ENCODE assay signal across 8 cellular contexts in the genomic region with DNA sequence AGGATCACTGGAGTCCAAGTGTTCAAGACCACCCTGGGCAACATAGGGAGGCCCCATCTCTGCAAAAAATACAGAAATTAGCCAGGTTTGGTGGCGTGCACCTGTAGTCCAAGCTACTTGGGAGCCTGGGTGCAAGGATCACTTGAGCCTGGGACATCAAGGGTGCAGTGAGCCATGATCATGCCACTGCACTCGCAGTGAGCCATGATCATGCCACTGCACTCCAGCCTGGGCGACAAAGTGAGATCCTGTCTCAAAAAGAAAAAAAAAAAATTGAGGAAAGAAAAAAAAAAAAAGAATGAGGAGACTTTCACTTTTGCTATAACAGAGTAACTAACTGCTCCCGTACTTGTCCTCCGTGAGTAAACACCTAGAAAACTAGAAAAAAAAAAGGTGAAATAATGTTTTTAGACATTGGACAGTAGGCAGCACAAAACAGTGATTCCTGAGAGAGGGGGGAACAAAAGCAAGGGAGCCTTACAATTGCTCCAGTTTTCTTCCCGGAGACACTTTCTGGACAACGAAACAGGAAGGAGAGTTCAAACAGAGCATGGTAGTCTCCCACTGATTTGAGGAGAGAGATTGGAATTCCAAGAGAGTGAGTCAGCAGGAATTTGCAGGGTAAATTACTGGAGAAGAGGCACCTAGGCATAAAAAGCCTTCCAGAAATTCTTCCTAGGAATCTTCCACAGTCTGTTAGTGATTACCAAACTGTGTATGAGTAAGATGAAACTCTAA. TPM values are rescaled to one million over a fixed set of nuclear protein-coding genes. Genes with fewer than 3 reads are reported as not detected.
A peak's percentile ranks its signal among the peaks of the same experiment; 100 is the strongest.
DNase-seq lines count a peak whose midpoint lies in the region; ATAC-seq and TF ChIP-seq lines count a peak whose summit lies in the region.

No MANE protein-coding gene starts in this region.

- no CpG with 5 or more reads among the region's 7 CpGs for WGBS in mesendoderm (ENCODE audit: extremely low coverage, insufficient coverage, low lambda C conversion rate)
- WGBS in urinary bladder: 18% methylated on average over 7 of the region's 7 CpGs

- POLR2A ChIA-PET in OCI-LY7 (lab: Charles Lee): interaction anchor here (0.6 to 0.7 kb wide), 2 partner anchors 74 to 118 kb away, joined by 3 read pairs; no protein-coding TSS in a partner anchor

- no peaks in the 10 kb centered on the region for H3K9me2 ChIP-seq in OCI-LY7 (ENCODE audit: insufficient read depth, low read length)

- H3K56ac ChIP-seq in mesendoderm (ENCODE audit: low read length): peak overlapping the region; percentile 79

- no peaks in the 10 kb centered on the region for H4K20me1 ChIP-seq in OCI-LY7 (ENCODE audit: insufficient read depth, low read length)

- H3K9me3 ChIP-seq in OCI-LY7 (ENCODE audit: low read length) (peaks cover 8% of the 10 kb centered on the region; the same call in 1 of the 2 replicates), duodenal mucosa (ENCODE audit: control insufficient read depth in 1 of 2, low read length in 2 of 2) (no peaks in the 10 kb centered on the region)

- H3K4me1 ChIP-seq in OCI-LY7 (ENCODE audit: insufficient read depth, low read length, poor library complexity, severe bottlenecking): peaks cover 8% of the 10 kb centered on the region
- peaks cover under 1 to 6% of the 10 kb centered on the region in 2 donors for H3K4me1 ChIP-seq in duodenal mucosa (ENCODE audit: control insufficient read depth in 1 of 2, insufficient read depth in 2 of 2, low read length in 2 of 2)
- peaks cover 1% of the 10 kb centered on the region for H3K4me1 ChIP-seq in mesendoderm (ENCODE audit: control insufficient read depth, low read depth, low read length)
- H3K4me1 ChIP-seq in urinary bladder (ENCODE audit: insufficient read depth): no peaks in the 10 kb centered on the region

- ATAC-seq in GM18505 (IDR thresholded peaks at IDR 0.05; ENCODE audit: unreplicated experiment) (no peak), GM19395 (IDR thresholded peaks at IDR 0.05; ENCODE audit: unreplicated experiment) (no peak), HG03025 (IDR thresholded peaks at IDR 0.05; ENCODE audit: low FRiP score, unreplicated experiment) (no peak)

- H3K4me3 ChIP-seq in OCI-LY7 (ENCODE audit: low read depth, low read length, poor library complexity, severe bottlenecking): peak overlapping the region; percentile 39
- H3K4me3 ChIP-seq in duodenal mucosa (ENCODE audit: low read depth in 1 of 2, low read length in 2 of 2): peak overlapping the region; percentile 67 to 71
- H3K4me3 ChIP-seq in mesendoderm (ENCODE audit: low read length): no peak overlapping the region
- H3K4me3 ChIP-seq in urinary bladder (ENCODE audit: low read depth, low read length): peak overlapping the region; percentile 14

- DNase-seq in EH (ENCODE audit: low read depth) (peak; percentile 99), OCI-LY7 (ENCODE audit: low spot score) (no peak), mesendoderm (peak; percentile 98)

- H3K4ac ChIP-seq in mesendoderm (ENCODE audit: low read depth, low read length): no peak overlapping the region

- CTCF ChIA-PET in OCI-LY7 (lab: Charles Lee; ENCODE audit: unreplicated experiment): no interaction called here

- H3K79me1 ChIP-seq in mesendoderm (ENCODE audit: low read length): no peaks in the 10 kb centered on the region

- H2BK120ac ChIP-seq in mesendoderm (ENCODE audit: low read depth, low read length): peak overlapping the region; percentile 14

- BruUV-seq in OCI-LY7 (replicated peaks; lab: Mats Ljungman, UMichigan): no TSS peak

- H3K79me2 ChIP-seq in OCI-LY7 (ENCODE audit: insufficient read depth, low read depth, low read length): no peaks in the 10 kb centered on the region
- H3K79me2 ChIP-seq in mesendoderm (ENCODE audit: control insufficient read depth, insufficient read depth, low read length): no peaks in the 10 kb centered on the region

- TF ChIP-seq POLR2A in GM18505 (IDR thresholded peaks at IDR 0.05; ENCODE audit: borderline replicate concordance, extremely low read depth, insufficient read depth, insufficient read length): no peak

- H4K5ac ChIP-seq in mesendoderm (ENCODE audit: low read length): no peak overlapping the region

- no peak overlapping the region for H4K8ac ChIP-seq in mesendoderm (ENCODE audit: low read depth, low read length)

- H3K27ac ChIP-seq in OCI-LY7 (ENCODE audit: low read depth, low read length, poor library complexity, severe bottlenecking) (no peak overlapping the region), duodenal mucosa (ENCODE audit: low read depth, low read length) (peak overlapping the region; percentile 46), mesendoderm (ENCODE audit: low read depth, low read length) (peak overlapping the region; percentile 81), urinary bladder (ENCODE audit: low read depth) (peak overlapping the region; percentile 56)

- intact Hi-C loops in OCI-LY7 (cut with micrococcal nuclease; ENCODE audit: unreplicated experiment): no loop called here

- no peaks in the 10 kb centered on the region for H3K27me3 ChIP-seq in duodenal mucosa (ENCODE audit: control insufficient read depth in 1 of 2, insufficient read depth in 2 of 2, low read length in 2 of 2)
- H3K27me3 ChIP-seq in mesendoderm (ENCODE audit: insufficient read depth, low read length, poor library complexity): no peaks in the 10 kb centered on the region

- H3K36me3 ChIP-seq in OCI-LY7 (ENCODE audit: insufficient read depth, low read length) (no peaks in the 10 kb centered on the region), duodenal mucosa (ENCODE audit: control insufficient read depth in 1 of 2, insufficient read depth in 2 of 2, low read length in 2 of 2) (no peaks in the 10 kb centered on the region), mesendoderm (ENCODE audit: control insufficient read depth, insufficient read depth, low read length) (no peaks in the 10 kb centered on the region), urinary bladder (ENCODE audit: insufficient read depth) (no peaks in the 10 kb centered on the region)

- peak overlapping the region; percentile 52 for H2AK5ac ChIP-seq in mesendoderm (ENCODE audit: low read length)

- peak overlapping the region; percentile 71 for H2BK5ac ChIP-seq in mesendoderm (ENCODE audit: low read length)

- no peak for TF ChIP-seq CTCF in OCI-LY7 (conservative IDR thresholded peaks at IDR 0.05; ENCODE audit: low read length)

- H2BK15ac ChIP-seq in mesendoderm (replicated peaks; ENCODE audit: low read depth): peak overlapping the region; percentile 0

- H3K18ac ChIP-seq in mesendoderm (ENCODE audit: low read length): peak overlapping the region; percentile 76

- H2AFZ ChIP-seq in OCI-LY7 (ENCODE audit: low read length): peak overlapping the region; percentile 96

- H3K23ac ChIP-seq in mesendoderm (ENCODE audit: low read length): no peak overlapping the region

- H3K4me2 ChIP-seq in OCI-LY7 (ENCODE audit: low read length) (peak overlapping the region; percentile 61), mesendoderm (ENCODE audit: low read length) (no peak overlapping the region)

- H3K9ac ChIP-seq in duodenal mucosa (ENCODE audit: low read depth in 1 of 2, low read length in 2 of 2) (peak overlapping the region; percentile 57 to 65), mesendoderm (ENCODE audit: low read length) (peak overlapping the region; percentile 19)

RNA-seq across cellular contexts. Expression of a gene that starts 6.9 kb away (rescaled TPM):
- total RNA-seq in OCI-LY7 (2014; rRNA removed; shearing (Covaris generic)): 27.9 and 31.9 TPM in 2 replicates
- total RNA-seq in OCI-LY7 (2022): 20.2 and 23.9 TPM in 2 replicates
- polyA plus RNA-seq in mesendoderm (2013, experiment 1 of 2): 3.9 TPM
- polyA plus RNA-seq in mesendoderm (2013, experiment 2 of 2): 3.9 TPM
- total RNA-seq in urinary bladder: 14.2 TPM
- polyA plus RNA-seq in urinary bladder: 8.1 TPM

RNA-seq across cellular contexts. Expression of a gene that starts 13.6 kb away (rescaled TPM):
- total RNA-seq in OCI-LY7 (2014; rRNA removed; shearing (Covaris generic)): 41.0 and 44.3 TPM in 2 replicates
- total RNA-seq in OCI-LY7 (2022): 40.5 and 47.6 TPM in 2 replicates
- 21.0 TPM for polyA plus RNA-seq in mesendoderm (2013, experiment 1 of 2)
- polyA plus RNA-seq in mesendoderm (2013, experiment 2 of 2): 22.4 TPM
- 32.4 TPM for total RNA-seq in urinary bladder
- polyA plus RNA-seq in urinary bladder: 26.6 TPM

RNA-seq across cellular contexts. Expression of a gene that starts 49.6 kb away (rescaled TPM):
- total RNA-seq in OCI-LY7 (2014; rRNA removed; shearing (Covaris generic)): 135 and 148 TPM in 2 replicates
- total RNA-seq in OCI-LY7 (2022) (105 and 106 TPM in 2 replicates), urinary bladder (52.2 TPM)
- polyA plus RNA-seq in mesendoderm (2013, experiment 1 of 2): 65.0 TPM
- 67.1 TPM for polyA plus RNA-seq in mesendoderm (2013, experiment 2 of 2)
- 122 TPM for polyA plus RNA-seq in urinary bladder
